8 cellular contexts compared by ENCODE assay signal in genomic region chr16:590165-590874, GRCh38. TPM values are rescaled to one million over a fixed set of nuclear protein-coding genes. Genes with fewer than 3 reads are reported as not detected.
DNase-seq lines count a peak whose midpoint lies in the region; ATAC-seq and TF ChIP-seq lines count a peak whose summit lies in the region.

No MANE protein-coding gene starts in this region.

- TF ChIP-seq CTCF in GM12864 (IDR thresholded peaks at IDR 0.05; ENCODE audit: low read depth, low read length, missing control alignments), result no peak
- no peak for TF ChIP-seq CTCF in KMS-11 (conservative IDR thresholded peaks at IDR 0.05; ENCODE audit: low read depth, low read length)
- no peak for TF ChIP-seq CTCF in choroid plexus epithelial cell (conservative IDR thresholded peaks at IDR 0.05; ENCODE audit: low read depth, low read length)

- peak overlapping the region; percentile 68; the same call in 1 of the 2 replicates for H2AFZ ChIP-seq in KMS-11 (ENCODE audit: low read depth)

- no peak for ATAC-seq in GM21717 (IDR thresholded peaks at IDR 0.05; ENCODE audit: unreplicated experiment)

- peaks cover 22% of the 10 kb centered on the region for H3K4me1 ChIP-seq in KMS-11 (ENCODE audit: low read depth, poor library complexity, severe bottlenecking)
- H3K4me1 ChIP-seq in mucosa of stomach (ENCODE audit: control insufficient read depth, insufficient read depth, low read length), result peaks cover 56% of the 10 kb centered on the region

- no peaks in the 10 kb centered on the region for H3K9me3 ChIP-seq in mucosa of stomach (ENCODE audit: control insufficient read depth, low read length)

- H3K9ac ChIP-seq in KMS-11 (peak overlapping the region; percentile 57; the same call in 1 of the 2 replicates), mucosa of stomach (ENCODE audit: low read length) (peak overlapping the region; percentile 89)

- DNase-seq in GM12864 (ENCODE audit: low read depth) (no peak), choroid plexus epithelial cell (ENCODE audit: low read depth) (peak; percentile 64), ureter (ENCODE audit: low spot score) (no peak), HuH-7.5 (ENCODE audit: low spot score) (no peak), midbrain (lab: John Stamatoyannopoulos, UW) (no peak)

- H3K79me2 ChIP-seq in KMS-11 (ENCODE audit: insufficient read depth, low read depth), result peaks cover 49% of the 10 kb centered on the region

- H3K36me3 ChIP-seq in KMS-11 (ENCODE audit: insufficient read depth) (no peaks in the 10 kb centered on the region), mucosa of stomach (ENCODE audit: control insufficient read depth, insufficient read depth, low read length) (no peaks in the 10 kb centered on the region)

- H4K20me1 ChIP-seq in KMS-11 (ENCODE audit: insufficient read depth), result no peaks in the 10 kb centered on the region

- peak overlapping the region; percentile 34; the same call in 1 of the 2 replicates for H3K27ac ChIP-seq in KMS-11

- H3K27me3 ChIP-seq in KMS-11 (ENCODE audit: insufficient read depth, low read depth) (no peaks in the 10 kb centered on the region; the same call in 1 of the 2 replicates), mucosa of stomach (ENCODE audit: control insufficient read depth, insufficient read depth, low read length) (peaks cover 9% of the 10 kb centered on the region)

- peak overlapping the region; percentile 63 for H3K4me3 ChIP-seq in GM12864 (ENCODE audit: low read depth, low read length)
- no peak overlapping the region for H3K4me3 ChIP-seq in KMS-11 (IDR thresholded peaks at IDR 0.05; ENCODE audit: insufficient read depth, low read depth, low read length)
- peak overlapping the region; percentile 77 for H3K4me3 ChIP-seq in choroid plexus epithelial cell (ENCODE audit: low read depth, low read length)
- H3K4me3 ChIP-seq in mucosa of stomach (ENCODE audit: low read length), result peak overlapping the region; percentile 91

- H3K4me2 ChIP-seq in KMS-11, result peak overlapping the region; percentile 95

RNA-seq across cellular contexts. Expression of gene RAB40C, which starts 0.5 kb away (rescaled TPM):
- total RNA-seq in ureter, result 39.2 TPM

RNA-seq across cellular contexts. Expression of gene PIGQ, which starts 20.6 kb away (rescaled TPM):
- total RNA-seq in ureter, result 65.7 TPM

RNA-seq across cellular contexts. Expression of gene NHLRC4, which starts 23.5 kb away (rescaled TPM):
- 0.36 TPM for total RNA-seq in ureter

RNA-seq across cellular contexts. Expression of gene PRR35, which starts 30.1 kb away (rescaled TPM):
- total RNA-seq in ureter, result not detected

RNA-seq across cellular contexts. Expression of gene WFIKKN1, which starts 40.5 kb away (rescaled TPM):
- 0.65 TPM for total RNA-seq in ureter
